Comparison of ENCODE assay signal across 1 cellular context in genomic region chr1:154884868-154885706, GRCh38.
TF ChIP-seq lines count a peak whose summit lies in the region.

No MANE protein-coding gene starts in this region.

TF ChIP-seq in SK-N-SH treated with all-trans-retinoic acid at 6 μM for 48 hours, 23 proteins besides CTCF, POLR2A, EP300 and RAD21:
- TF ChIP-seq TSHZ2 (CRISPR knock-in tag; IDR thresholded peaks at IDR 0.05) = no peak
- TF ChIP-seq ESRRG (CRISPR knock-in tag; IDR thresholded peaks at IDR 0.05) = no peak
- TF ChIP-seq OSR1 (CRISPR knock-in tag; IDR thresholded peaks at IDR 0.05) = no peak
- TF ChIP-seq ISL1 (CRISPR knock-in tag; IDR thresholded peaks at IDR 0.05) = no peak
- no peak for TF ChIP-seq ZNF565 (CRISPR knock-in tag; conservative IDR thresholded peaks at IDR 0.05; ENCODE audit: low read depth)
- no peak for TF ChIP-seq TOX (CRISPR knock-in tag; IDR thresholded peaks at IDR 0.05; ENCODE audit: borderline replicate concordance)
- TF ChIP-seq CSRNP3 (CRISPR knock-in tag; IDR thresholded peaks at IDR 0.05) = no peak
- TF ChIP-seq ZFP3 (CRISPR knock-in tag; IDR thresholded peaks at IDR 0.05) = peak; percentile 74; the same call in 1 of the 2 replicates
